15 cellular contexts compared by ENCODE assay signal in the genomic region with DNA sequence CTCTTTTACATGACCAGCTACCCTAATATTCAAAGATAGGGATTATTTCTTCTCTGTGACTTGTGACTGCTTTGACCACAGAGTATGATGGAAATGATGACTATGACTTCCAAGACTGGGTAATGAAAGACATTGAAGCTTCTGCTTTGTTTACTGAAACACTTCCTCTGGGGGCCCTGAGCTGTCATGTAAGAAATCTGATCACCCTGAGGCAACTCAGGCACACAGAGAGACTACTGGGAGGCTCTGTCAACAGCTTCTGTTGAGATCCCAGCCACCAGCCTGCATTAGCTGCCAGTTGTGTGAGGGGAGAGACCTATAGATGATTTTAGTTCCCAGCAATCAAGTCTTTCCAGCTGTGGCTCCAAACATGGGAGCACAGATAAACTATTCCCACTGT.
DNase-seq lines count a peak whose midpoint lies in the region; ATAC-seq and TF ChIP-seq lines count a peak whose summit lies in the region.
"Had no signal": no experiment of that assay in that cellular context is flagged by ENCODE, and none has a peak within 500 bp of the region (broad histone marks: within the 10 kb centered on the region; RNA-seq: fewer than 3 reads in every experiment).

No MANE protein-coding gene starts in this region.

- H2AFZ ChIP-seq in smooth muscle cell (ENCODE audit: low read depth) = no peak overlapping the region

- H3F3A ChIP-seq in smooth muscle cell (ENCODE audit: low read depth) = no peaks in the 10 kb centered on the region

- ATAC-seq in GM19463 (IDR thresholded peaks at IDR 0.05; ENCODE audit: unreplicated experiment) = no peak
- ATAC-seq: left cardiac atrium, T-cell had no signal

- TF ChIP-seq CTCF in smooth muscle cell (IDR thresholded peaks at IDR 0.05; ENCODE audit: borderline replicate concordance, insufficient read depth, poor library complexity, severe bottlenecking) = no peak

- H3K9ac ChIP-seq in smooth muscle cell (ENCODE audit: low read depth) = no peak overlapping the region

- H3K9me3 ChIP-seq in smooth muscle cell (replicated peaks; ENCODE audit: low read depth) = no peaks in the 10 kb centered on the region
- H3K9me3 ChIP-seq: neutrophil, thoracic aorta had no signal

- no peaks in the 10 kb centered on the region for H3K79me2 ChIP-seq in smooth muscle cell (ENCODE audit: low read depth)

- in situ Hi-C loops in ACHN (cut with HindIII; ENCODE audit: low pct_ligation_motif_present, low pct_unique_long_range_greater_than_20kb, low sequenced_read_pairs) = no loop called here

- H3K4me3 ChIP-seq in smooth muscle cell = no peak overlapping the region
- H3K4me3 ChIP-seq: thoracic aorta had no signal

- H3K4me1 ChIP-seq in smooth muscle cell (ENCODE audit: low read depth) = no peaks in the 10 kb centered on the region

- no peaks in the 10 kb centered on the region for H3K27me3 ChIP-seq in smooth muscle cell (ENCODE audit: low read depth)
- H3K27me3 ChIP-seq: neutrophil had no signal

- peak overlapping the region; percentile 56 for H3K27ac ChIP-seq in smooth muscle cell (ENCODE audit: low read depth)
- H3K27ac ChIP-seq: neutrophil, thoracic aorta had no signal

- no peaks in the 10 kb centered on the region for H3K36me3 ChIP-seq in smooth muscle cell (ENCODE audit: low read depth)
- H3K36me3 ChIP-seq: neutrophil, thoracic aorta had no signal

- DNase-seq in NCI-H2029 (lab: John Stamatoyannopoulos, UW) (peak; percentile 30), NCI-H2029 treated with DMSO at 0.1 percent for 48 hours (lab: John Stamatoyannopoulos, UW) (no peak), NCI-H2171 (lab: John Stamatoyannopoulos, UW) (peak; percentile 25), fibroblast of peridontal ligament (ENCODE audit: extremely low read depth) (peak; percentile 30), smooth muscle cell (lab: John Stamatoyannopoulos, UW; ENCODE audit: unreplicated experiment) (no peak), ACHN (no peak)
- no peak for DNase-seq in activated effector memory CD4-positive, alpha-beta T cell treated with Interleukin-2 at 50 U/mL for 16 hours
- DNase-seq: activated CD4-positive, alpha-beta memory T cell treated with anti-CD3 and anti-CD28 coated beads for 36 hours; activated naive CD4-positive, alpha-beta T cell treated with anti-CD3 and anti-CD28 coated beads, Interleukin-2, amount 10 ng/mL, durations not matched to agents 7 days and 5 days; DMS 273 treated with DMSO at 0.1 percent for 48 hours; left cardiac atrium; T-cell had no signal

- peak overlapping the region; percentile 30 for H3K4me2 ChIP-seq in smooth muscle cell

- H4K20me1 ChIP-seq in smooth muscle cell (ENCODE audit: low read depth) = peaks cover 60% of the 10 kb centered on the region

Comparison
In these comparisons a context has a peak if more than half of its experiments do, and no peak if none do; other contexts are left out.
1. DNase-seq: peak in NCI-H2029 (single experiment), NCI-H2171 (single experiment) and fibroblast of peridontal ligament (single experiment); none in NCI-H2029 treated with DMSO at 0.1 percent for 48 hours (single experiment), smooth muscle cell (single experiment), ACHN (single experiment) and activated effector memory CD4-positive, alpha-beta T cell treated with Interleukin-2 at 50 U/mL for 16 hours (single experiment).